20 cellular contexts compared by ENCODE assay signal in the genomic region with DNA sequence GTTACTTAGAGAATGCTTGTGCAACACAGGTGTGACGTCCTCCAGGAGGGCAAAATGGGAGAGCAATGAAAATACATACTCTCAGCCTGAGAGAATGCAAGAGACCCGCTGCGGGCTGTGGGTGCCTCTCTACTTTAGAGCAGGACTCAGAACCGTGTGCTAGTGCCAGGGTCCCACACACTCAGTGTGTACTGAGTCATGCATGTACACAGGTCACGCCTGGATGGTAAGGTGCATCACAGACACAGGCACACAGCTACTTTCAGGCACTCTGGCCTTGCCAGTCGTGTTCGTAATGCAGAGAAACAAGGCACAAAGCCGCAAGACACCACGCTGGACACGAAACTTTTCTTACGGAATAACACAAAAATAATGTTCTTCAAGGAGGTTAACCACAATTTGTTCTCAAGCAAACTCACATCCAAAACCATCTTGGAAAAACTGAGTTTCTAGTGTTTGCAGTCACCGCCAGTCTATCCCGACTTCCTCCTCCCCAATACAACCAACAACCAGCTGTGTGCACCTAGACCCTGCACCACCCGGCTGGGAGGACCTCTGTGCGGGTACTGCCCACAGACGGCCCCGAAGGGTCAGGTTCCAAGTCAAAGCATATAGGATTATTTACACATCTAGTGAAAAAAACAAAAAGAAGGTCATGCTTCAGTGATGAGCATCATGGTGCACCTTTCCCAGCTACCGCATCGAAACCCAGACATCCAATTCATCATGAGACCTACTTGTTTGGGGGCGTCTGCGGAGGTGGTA.
DNase-seq lines count a peak whose midpoint lies in the region; ATAC-seq and TF ChIP-seq lines count a peak whose summit lies in the region.
"Had no signal": no experiment of that assay in that cellular context is flagged by ENCODE, and none has a peak within 500 bp of the region (broad histone marks: within the 10 kb centered on the region; RNA-seq: fewer than 3 reads in every experiment).

No MANE protein-coding gene starts in this region.

- no peak overlapping the region for H3K4me2 ChIP-seq in GM23338
- H3K4me2 ChIP-seq: A549 had no signal

- H3K27ac Mint-ChIP-seq in GM23338 (peak overlapping the region; percentile 90), WTC11 (peak overlapping the region; percentile 66)

- no peaks in the 10 kb centered on the region for H3K36me3 ChIP-seq in GM23338 (ENCODE audit: insufficient read depth)
- H3K36me3 ChIP-seq in neutrophil, result peaks cover 72% of the 10 kb centered on the region
- peaks cover 0 to 54% (median 0%) of the 10 kb centered on the region in 3 donors for H3K36me3 ChIP-seq in esophagus squamous epithelium
- H3K36me3 ChIP-seq: BE2C, MG63 had no signal

- H3F3A ChIP-seq in GM23338 (replicated peaks; ENCODE audit: low read depth), result no peaks in the 10 kb centered on the region

- POLR2A ChIA-PET in WTC11 (lab: Charles Lee), result no interaction called here

- no peaks in the 10 kb centered on the region for H3K9me3 Mint-ChIP-seq in GM23338
- H3K9me3 Mint-ChIP-seq in WTC11, result no peaks in the 10 kb centered on the region

- H3K9me2 ChIP-seq in GM23338 (ENCODE audit: insufficient read depth), result no peaks in the 10 kb centered on the region

- TF ChIP-seq CTCF in GM23338 (conservative IDR thresholded peaks at IDR 0.05; ENCODE audit: low read depth in 2 of 2), result no peak
- no peak for TF ChIP-seq CTCF in WTC11 (IDR thresholded peaks at IDR 0.05)
- TF ChIP-seq CTCF in neutrophil (IDR thresholded peaks at IDR 0.05), result no peak
- no peak for TF ChIP-seq CTCF in esophagus squamous epithelium (IDR thresholded peaks at IDR 0.05)

- WGBS in esophagus squamous epithelium, 2 donors, result 88 to 92% methylated on average over 21 of the region's 21 CpGs

- no peaks in the 10 kb centered on the region; the same call in 1 of the 2 replicates for H3K79me2 ChIP-seq in GM23338 (replicated peaks; ENCODE audit: insufficient read depth)

- intact Hi-C loops in esophagus squamous epithelium (cut with DNase I), result no loop called here

- no peak overlapping the region for H2AFZ ChIP-seq in GM23338

- H3K9me3 ChIP-seq in neutrophil (no peaks in the 10 kb centered on the region), esophagus squamous epithelium (no peaks in the 10 kb centered on the region)
- H3K9me3 ChIP-seq: A549, BE2C, HAP-1, MG63 had no signal

- H3K27me3 Mint-ChIP-seq in GM23338 (ENCODE audit: insufficient read depth, low read depth, poor library complexity) (peaks cover 5% of the 10 kb centered on the region), WTC11 (ENCODE audit: low read depth) (no peaks in the 10 kb centered on the region)

- TF ChIP-seq POLR2A in esophagus squamous epithelium (IDR thresholded peaks at IDR 0.05), result no peak

- H3K4me1 Mint-ChIP-seq in GM23338 (peaks cover 42% of the 10 kb centered on the region), WTC11 (peaks cover 41% of the 10 kb centered on the region)

- H4K20me1 ChIP-seq in GM23338 (replicated peaks; ENCODE audit: insufficient read depth), result no peaks in the 10 kb centered on the region

- no peak for DNase-seq in GM23338 (ENCODE audit: low spot score)
- no peak for DNase-seq in WTC11 (ENCODE audit: low spot score)
- peak; percentile 14 for DNase-seq in left lobe of liver (ENCODE audit: low spot score)
- no peak for DNase-seq in esophagus squamous epithelium (lab: John Stamatoyannopoulos, UW)
- DNase-seq in activated CD4-positive, alpha-beta T cell treated with anti-CD3 and anti-CD28 coated beads for 1 hour, result no peak
- DNase-seq in cortex of kidney (lab: John Stamatoyannopoulos, UW), result no peak
- DNase-seq: BE2C; MG63; NCI-H1417 treated with DMSO at 0.1 percent for 48 hours; NCI-H187; NCI-H774; NK-92 treated with Interleukin-12 subunit alpha and Interleukin-12 subunit beta, amount 100 ng/mL, for 24 hours; SIG-M5 had no signal

- H3K36me3 Mint-ChIP-seq in GM23338 (ENCODE audit: low read depth) (peaks cover 12% of the 10 kb centered on the region; the same call in 1 of the 3 replicates), WTC11 (peaks cover 13% of the 10 kb centered on the region)

- CTCF ChIA-PET in WTC11 (lab: Charles Lee), result no interaction called here

- H3K27me3 ChIP-seq in GM23338 (ENCODE audit: insufficient read depth), result no peaks in the 10 kb centered on the region
- H3K27me3 ChIP-seq in neutrophil, result no peaks in the 10 kb centered on the region
- no peaks in the 10 kb centered on the region for H3K27me3 ChIP-seq in esophagus squamous epithelium
- H3K27me3 ChIP-seq: BE2C, MG63 had no signal

- H3K4me3 Mint-ChIP-seq in GM23338, result no peak overlapping the region
- no peak overlapping the region for H3K4me3 Mint-ChIP-seq in WTC11

- H3K4me3 ChIP-seq in GM23338 (no peak overlapping the region), neutrophil (ENCODE audit: low read depth in 1 of 2, low read length in 1 of 2) (no peak overlapping the region), esophagus squamous epithelium (no peak overlapping the region)
- H3K4me3 ChIP-seq: A549, HAP-1, K562, MG63 had no signal

- ATAC-seq in GM23338 (no peak), WTC11 (no peak), left lobe of liver (no peak), GM18873 (IDR thresholded peaks at IDR 0.05; ENCODE audit: low FRiP score, unreplicated experiment) (no peak)
- ATAC-seq: A549, HepG2, K562 had no signal

- H3K4me1 ChIP-seq in GM23338 (ENCODE audit: insufficient read depth) (peaks cover 19% of the 10 kb centered on the region), neutrophil (ENCODE audit: control insufficient read depth in 1 of 2, insufficient read depth in 1 of 2, low read depth in 1 of 2, low read length in 1 of 2) (peaks cover 18 to 22% of the 10 kb centered on the region in 2 experiments), esophagus squamous epithelium (peaks cover 0 to under 1% (median 0%) of the 10 kb centered on the region in 3 donors)
- H3K4me1 ChIP-seq: A549, BE2C, HAP-1 had no signal

- H3K27ac ChIP-seq in GM23338 (ENCODE audit: low read depth) (no peak overlapping the region), neutrophil (peak overlapping the region; percentile 19), esophagus squamous epithelium (no peak overlapping the region)
- H3K27ac ChIP-seq: A549, HL-60 had no signal

TF ChIP-seq in GM23338, 12 proteins besides CTCF, POLR2A, EP300 and RAD21 (continues in another document):
- TF ChIP-seq EZH2phosphoT487 (IDR thresholded peaks at IDR 0.05; ENCODE audit: unreplicated experiment) (no peak), ZNF114 (CRISPR knock-in tag; IDR thresholded peaks at IDR 0.05) (no peak)

TF ChIP-seq in WTC11, 78 proteins besides CTCF, POLR2A, EP300 and RAD21:
- TF ChIP-seq ZNF425 (CRISPR knock-in tag; conservative IDR thresholded peaks at IDR 0.05) (no peak), SP1 (CRISPR knock-in tag; conservative IDR thresholded peaks at IDR 0.05) (no peak), ZMAT4 (CRISPR knock-in tag; IDR thresholded peaks at IDR 0.05) (no peak)
